ENCODE assay signal across 16 cellular contexts in the genomic region with DNA sequence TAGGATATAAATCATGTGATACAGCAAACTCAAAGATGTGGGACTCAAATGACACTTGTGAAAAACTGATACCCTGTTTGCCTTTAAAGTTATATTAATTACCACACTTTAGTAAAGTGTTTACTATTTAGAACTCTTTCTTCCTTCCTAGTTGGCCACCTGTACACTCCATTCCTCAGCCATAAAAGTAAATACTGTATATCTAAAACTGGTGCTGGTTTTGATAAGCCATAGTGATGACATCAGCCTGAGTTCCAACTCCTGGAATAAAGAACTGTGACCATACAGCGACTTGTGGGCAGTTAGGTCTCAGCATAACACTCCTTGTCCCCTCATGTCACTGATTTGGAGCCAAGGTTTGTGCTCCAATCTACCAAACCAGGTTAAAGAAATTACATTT. TPM values are rescaled to one million over a fixed set of nuclear protein-coding genes. Genes with fewer than 3 reads are reported as not detected.
DNase-seq lines count a peak whose midpoint lies in the region; ATAC-seq and TF ChIP-seq lines count a peak whose summit lies in the region.
"Had no signal": no experiment of that assay in that cellular context is flagged by ENCODE, and none has a peak within 500 bp of the region (broad histone marks: within the 10 kb centered on the region; RNA-seq: fewer than 3 reads in every experiment).

No MANE protein-coding gene starts in this region.

- no peak for TF ChIP-seq EP300 in ovary (IDR thresholded peaks at IDR 0.05)

- intact Hi-C loops in body of pancreas (cut with DNase I): loop anchor here (5.0 to 10.0 kb wide), 2 partner anchors 180 to 358 kb away; no protein-coding TSS in a partner anchor
- intact Hi-C loops in ovary (cut with DNase I): loop anchor here in 2 of 4 donors (5.0 to 10.0 kb wide), 3 partner anchors 358 to 520 kb away; no protein-coding TSS in a partner anchor

- H3K4me3 ChIP-seq in body of pancreas (no peak overlapping the region), ovary (peak overlapping the region; percentile 45)

- 37 to 55% methylated on average over 1 of the region's 1 CpG for WGBS in body of pancreas, 2 donors
- WGBS in ovary, 3 donors: 84 to 92% (median 86%) methylated on average over 1 of the region's 1 CpG

- TF ChIP-seq CTCF in body of pancreas (IDR thresholded peaks at IDR 0.05): no peak
- no peak for TF ChIP-seq CTCF in ovary (IDR thresholded peaks at IDR 0.05)

- peak overlapping the region in 1 of 4 donors; percentile 17 for H3K27ac ChIP-seq in body of pancreas
- H3K27ac ChIP-seq in ovary: no peak overlapping the region
- H3K27ac ChIP-seq: Peyer's patch had no signal

- ATAC-seq in body of pancreas (peak; percentile 39), HG02588 (IDR thresholded peaks at IDR 0.05; ENCODE audit: unreplicated experiment) (no peak)
- ATAC-seq: Right ventricle myocardium inferior had no signal

- no peaks in the 10 kb centered on the region for H3K36me3 ChIP-seq in body of pancreas (replicated peaks in 1 of 2; ENCODE audit: insufficient read depth in 1 of 2, low read depth in 2 of 2)
- no peaks in the 10 kb centered on the region for H3K36me3 ChIP-seq in ovary
- H3K36me3 ChIP-seq: Peyer's patch had no signal

- no peaks in the 10 kb centered on the region for H3K9me3 ChIP-seq in body of pancreas
- H3K9me3 ChIP-seq in ovary: no peaks in the 10 kb centered on the region
- H3K9me3 ChIP-seq: Peyer's patch had no signal

- TF ChIP-seq POLR2A in body of pancreas (IDR thresholded peaks at IDR 0.05) (no peak), ovary (IDR thresholded peaks at IDR 0.05) (no peak)

- peak; percentile 25 for DNase-seq in CMK (ENCODE audit: low read depth)
- peak; percentile 82 for DNase-seq in OCI-M1 (lab: John Stamatoyannopoulos, UW)
- no peak for DNase-seq in body of pancreas
- DNase-seq in ovary: no peak
- DNase-seq in kidney tubule cell (ENCODE audit: low spot score): no peak
- no peak for DNase-seq in 8988T
- no peak for DNase-seq in COR-L47 (lab: John Stamatoyannopoulos, UW)
- DNase-seq: HCEC 1CT, MV-4-11, NCI-H1417 treated with DMSO at 0.1 percent for 48 hours, NCI-H2029, NCI-H2171 treated with DMSO at 0.1 percent for 48 hours, NCI-H446 treated with DMSO at 0.1 percent for 48 hours, Peyer's patch had no signal

- H3K4me1 ChIP-seq in body of pancreas (peaks cover 19% of the 10 kb centered on the region), ovary (ENCODE audit: insufficient read depth) (peaks cover 4% of the 10 kb centered on the region)

- H3K27me3 ChIP-seq in body of pancreas (no peaks in the 10 kb centered on the region), ovary (no peaks in the 10 kb centered on the region)

RNA-seq across cellular contexts. Expression of gene PTGER3, which starts 2.8 kb away (rescaled TPM):
- 10 to 100 TPM; 15.0 to 65.3 TPM for total RNA-seq in body of pancreas
- total RNA-seq in ovary: 1 to 10 TPM in 5 of 7 donors, under 1 TPM in 2; 0.86 to 7.8 (median 3.5) TPM
- polyA plus RNA-seq in ovary: 1 to 10 TPM; 1.3 to 8.9 TPM

RNA-seq across cellular contexts. Expression of gene ZRANB2, which starts 36.0 kb away (rescaled TPM):
- total RNA-seq in body of pancreas (10 to 100 TPM; 55.7 to 56.0 TPM), ovary (100 to 1,000 TPM in 1 of 7 donors, 10 to 100 TPM in 6; 69.6 to 109 (median 89.8) TPM)
- polyA plus RNA-seq in ovary: 10 to 100 TPM; 53.4 to 84.7 TPM

Comparison
In these comparisons a context has a peak if more than half of its experiments do, and no peak if none do; other contexts are left out.
1. DNase-seq: peak in CMK (single experiment) and OCI-M1 (single experiment); none in body of pancreas (0 of 4), ovary (0 of 5), kidney tubule cell (single experiment), 8988T (single experiment) and COR-L47 (single experiment).